Comparison of ENCODE assay signal across 23 cellular contexts in genomic region chr20:60395993-60396392, GRCh38.
"Had no signal": no experiment of that assay in that cellular context is flagged by ENCODE, and none has a peak within 500 bp of the region (broad histone marks: within the 10 kb centered on the region; RNA-seq: fewer than 3 reads in every experiment).

No MANE protein-coding gene starts in this region.

- H3K36me3 ChIP-seq: brain microvascular endothelial cell, left ventricle myocardium inferior, ovary, spleen, stomach, upper lobe of left lung had no signal

- H3K27me3 Mint-ChIP-seq: activated naive CD8-positive, alpha-beta T cell treated with anti-CD3 and anti-CD28 coated beads, Interleukin-2, amount 10 ng/mL, durations not matched to agents 7 days and 5 days had no signal

- FAIRE-seq: kidney had no signal

- H3K27ac Mint-ChIP-seq: activated CD4-positive, alpha-beta T cell treated with anti-CD3 and anti-CD28 coated beads, Interleukin-2, amount 10 ng/mL, durations not matched to agents 7 days and 5 days; activated naive CD8-positive, alpha-beta T cell treated with anti-CD3 and anti-CD28 coated beads, Interleukin-2, amount 10 ng/mL, durations not matched to agents 7 days and 5 days; memory B cell; naive thymus-derived CD4-positive, alpha-beta T cell had no signal

- H3K4me1 Mint-ChIP-seq: activated CD4-positive, alpha-beta T cell treated with anti-CD3 and anti-CD28 coated beads, Interleukin-2, amount 10 ng/mL, durations not matched to agents 7 days and 5 days; activated naive CD8-positive, alpha-beta T cell treated with anti-CD3 and anti-CD28 coated beads, Interleukin-2, amount 10 ng/mL, durations not matched to agents 7 days and 5 days; central memory CD8-positive, alpha-beta T cell; memory B cell; naive thymus-derived CD4-positive, alpha-beta T cell had no signal

- ATAC-seq: foreskin keratinocyte; mucosa of descending colon; naive thymus-derived CD4-positive, alpha-beta T cell; sciatic nerve had no signal

- DNase-seq: activated CD4-positive, alpha-beta T cell treated with anti-CD3 and anti-CD28 coated beads, Interleukin-2, amount 10 ng/mL, durations not matched to agents 7 days and 5 days; activated CD8-positive, alpha-beta memory T cell treated with anti-CD3 and anti-CD28 coated beads for 24 hours; activated naive CD4-positive, alpha-beta T cell; activated naive CD8-positive, alpha-beta T cell treated with anti-CD3 and anti-CD28 coated beads, Interleukin-2, amount 10 ng/mL, durations not matched to agents 7 days and 5 days; brain microvascular endothelial cell; cortex of kidney; effector CD4-positive, alpha-beta T cell; foreskin keratinocyte; glutamatergic neuron; hypothalamus; kidney; left ventricle myocardium inferior; mucosa of descending colon; naive thymus-derived CD4-positive, alpha-beta T cell; ovary; spleen; stimulated activated CD4-positive, alpha-beta T cell treated with anti-CD3 and anti-CD28 coated beads, Interleukin-1b, Interleukin-23, amount 100 ng/mL, for 48 hours; stomach; testis; upper lobe of left lung had no signal

- H3K27ac ChIP-seq: brain microvascular endothelial cell, foreskin keratinocyte, left ventricle myocardium inferior, ovary, spleen, stomach, testis, upper lobe of left lung had no signal

- H3K36me3 Mint-ChIP-seq: activated naive CD8-positive, alpha-beta T cell treated with anti-CD3 and anti-CD28 coated beads, Interleukin-2, amount 10 ng/mL, durations not matched to agents 7 days and 5 days; memory B cell; naive thymus-derived CD4-positive, alpha-beta T cell had no signal

- H3K4me3 Mint-ChIP-seq: activated CD4-positive, alpha-beta T cell treated with anti-CD3 and anti-CD28 coated beads, Interleukin-2, amount 10 ng/mL, durations not matched to agents 7 days and 5 days; activated naive CD8-positive, alpha-beta T cell treated with anti-CD3 and anti-CD28 coated beads, Interleukin-2, amount 10 ng/mL, durations not matched to agents 7 days and 5 days; central memory CD8-positive, alpha-beta T cell; memory B cell; naive thymus-derived CD4-positive, alpha-beta T cell had no signal

- H3K4me3 ChIP-seq: left ventricle myocardium inferior, mucosa of descending colon, ovary, spleen, stomach, testis, upper lobe of left lung had no signal

- H3K4me1 ChIP-seq: foreskin keratinocyte, left ventricle myocardium inferior, spleen, stomach, testis, upper lobe of left lung had no signal

- H3K27me3 ChIP-seq: brain microvascular endothelial cell, foreskin keratinocyte, ovary, testis, upper lobe of left lung had no signal

- H3K9me3 ChIP-seq: ovary, testis, upper lobe of left lung had no signal
